ENCODE assay signal across 18 cellular contexts in genomic region chr10:60739581-60739980, GRCh38.
"Had no signal": no experiment of that assay in that cellular context is flagged by ENCODE, and none has a peak within 500 bp of the region (broad histone marks: within the 10 kb centered on the region; RNA-seq: fewer than 3 reads in every experiment).

No MANE protein-coding gene starts in this region.

- ATAC-seq: activated naive CD4-positive, alpha-beta T cell treated with anti-CD3 and anti-CD28 coated beads, Interleukin-2, amount 50 U/mL, for 72 hours; activated T-cell treated with anti-CD3 and anti-CD28 coated beads, Interleukin-2, amount 50 U/mL, for 4 hours; mucosa of descending colon; naive thymus-derived CD8-positive, alpha-beta T cell; right lobe of liver had no signal

- DNase-seq: activated CD4-positive, alpha-beta T cell treated with anti-CD3 and anti-CD28 coated beads, Interleukin-2, amount 50 U/mL, for 4 hours; activated CD4-positive, CD25-positive, alpha-beta regulatory T cell treated with anti-CD3 and anti-CD28 coated beads, Interleukin-2, amount 50 U/mL, for 72 hours; activated effector memory CD4-positive, alpha-beta T cell treated with anti-CD3 and anti-CD28 coated beads, Interleukin-2, amount 50 U/mL, for 16 hours; activated T-cell treated with anti-CD3 and anti-CD28 coated beads, Interleukin-2, amount 50 U/mL, for 4 hours; anterior cingulate cortex; effector CD8-positive, alpha-beta T cell; hypothalamus; mucosa of descending colon; naive thymus-derived CD8-positive, alpha-beta T cell; nucleus accumbens; right lobe of liver; stimulated activated CD4-positive, alpha-beta T cell treated with anti-CD3 and anti-CD28 coated beads, Interleukin-12 subunit alpha, Interleukin-12 subunit beta, amount 100 ng/mL, for 4 hours; stimulated activated naive CD4-positive, alpha-beta T cell; upper lobe of left lung had no signal

- H3K9me3 ChIP-seq: mucosa of descending colon, right lobe of liver, suprapubic skin, upper lobe of left lung had no signal

- H3K4me3 ChIP-seq: cardiac muscle cell, coronary artery, mucosa of descending colon, right lobe of liver, suprapubic skin, upper lobe of left lung had no signal

- H3K27ac ChIP-seq: cardiac muscle cell, coronary artery, right lobe of liver, suprapubic skin, upper lobe of left lung had no signal

- H3K27me3 ChIP-seq: right lobe of liver, suprapubic skin, upper lobe of left lung had no signal

- H3K36me3 ChIP-seq: cardiac muscle cell, right lobe of liver, suprapubic skin, upper lobe of left lung had no signal

- H3K4me1 ChIP-seq: right lobe of liver, upper lobe of left lung had no signal
